In the genomic region with DNA sequence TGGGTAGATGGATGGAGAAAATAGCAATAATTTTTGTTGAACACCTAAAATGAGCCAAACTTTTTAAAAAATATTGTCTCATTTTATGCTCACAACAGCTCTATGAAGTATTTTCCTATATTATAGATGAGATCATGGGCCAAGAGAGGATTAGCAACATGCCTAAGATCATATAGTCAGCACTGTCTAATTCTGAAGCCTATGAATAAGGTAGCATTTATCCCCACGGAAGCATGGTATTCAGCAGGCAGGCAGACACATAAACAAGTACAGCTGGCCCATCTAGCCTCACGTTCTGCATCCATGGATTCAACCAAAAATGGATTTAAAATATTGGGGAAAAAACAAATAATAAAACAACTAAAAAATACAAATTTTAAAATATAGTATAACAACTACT, we compare ENCODE assay signal across 27 cellular contexts.
"Had no signal": no experiment of that assay in that cellular context is flagged by ENCODE, and none has a peak within 500 bp of the region (broad histone marks: within the 10 kb centered on the region; RNA-seq: fewer than 3 reads in every experiment).

No MANE protein-coding gene starts in this region.

- FAIRE-seq: endometrium had no signal

- H3K36me3 ChIP-seq: esophagus muscularis mucosa, gastroesophageal sphincter, prostate gland, spleen, tibial nerve, upper lobe of right lung, vagina had no signal

- H3K9ac ChIP-seq: parathyroid adenoma had no signal

- H3K79me2 ChIP-seq: parathyroid adenoma had no signal

- DNase-seq: cortex of kidney; dorsolateral prefrontal cortex; effector CD8-positive, alpha-beta T cell; glutamatergic neuron; immature natural killer cell; left colon; left ventricle myocardium superior; midbrain; naive B cell; nephron progenitor cell; retina; spleen; stimulated activated CD4-positive, alpha-beta T cell treated with anti-CD3 and anti-CD28 coated beads, Interleukin-15, amount 100 ng/mL, for 24 hours; stimulated activated CD4-positive, alpha-beta T cell treated with anti-CD3 and anti-CD28 coated beads, Interleukin-1b, Interleukin-23, amount 100 ng/mL, for 48 hours; stimulated activated CD4-positive, alpha-beta T cell treated with anti-CD3 and anti-CD28 coated beads, Interleukin-4, amount 100 ng/mL, for 24 hours; testis; upper lobe of right lung had no signal

- H3K27ac ChIP-seq: dorsolateral prefrontal cortex, esophagus muscularis mucosa, gastroesophageal sphincter, spleen, testis, tibial nerve, upper lobe of right lung, vagina had no signal

- H3K4me3 ChIP-seq: dorsolateral prefrontal cortex, esophagus muscularis mucosa, gastroesophageal sphincter, lung, prostate gland, spleen, testis, tibial nerve, upper lobe of right lung, vagina had no signal

- H3K27me3 ChIP-seq: dorsolateral prefrontal cortex, esophagus muscularis mucosa, gastroesophageal sphincter, spleen, testis, tibial nerve, upper lobe of right lung, vagina had no signal

- H2AFZ ChIP-seq: parathyroid adenoma had no signal

- H3K9me3 ChIP-seq: esophagus muscularis mucosa, gastroesophageal sphincter, prostate gland, spleen, testis, tibial nerve, upper lobe of right lung, vagina had no signal

- H3K4me1 ChIP-seq: parathyroid adenoma, prostate gland, spleen, testis, upper lobe of right lung had no signal

- ATAC-seq: gastroesophageal sphincter; left ventricle myocardium superior; sciatic nerve; stimulated activated memory B cell treated with anti-CD40 and anti-IgM and Interleukin-4, amounts not matched to agents 10 μg/mL and 1 μg/mL and 100 μg/mL, for 72 hours; upper lobe of right lung had no signal
